9 cellular contexts compared by ENCODE assay signal in the genomic region with DNA sequence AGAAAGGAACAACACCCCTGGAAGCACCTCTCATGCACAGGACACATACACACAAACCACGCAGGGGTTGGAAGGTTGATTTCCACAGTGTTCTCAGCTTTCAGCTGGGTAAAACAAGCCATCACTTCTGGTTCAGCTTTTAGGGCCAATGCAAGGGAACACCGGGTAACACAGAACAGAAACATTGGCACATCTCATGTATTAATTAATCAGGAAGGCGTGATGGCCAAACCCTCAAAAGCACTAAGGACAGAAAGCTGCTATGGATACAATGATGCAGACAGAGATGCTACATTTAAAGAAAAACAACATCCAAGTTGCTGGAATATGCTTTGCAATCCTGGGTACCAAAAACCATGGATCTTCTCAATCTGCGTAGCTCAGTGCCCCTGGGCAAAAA.
A peak's percentile ranks its signal among the peaks of the same experiment; 100 is the strongest.
DNase-seq lines count a peak whose midpoint lies in the region; ATAC-seq, FAIRE-seq and TF ChIP-seq lines count a peak whose summit lies in the region.
"Had no signal": no experiment of that assay in that cellular context is flagged by ENCODE, and none has a peak within 500 bp of the region (broad histone marks: within the 10 kb centered on the region; RNA-seq: fewer than 3 reads in every experiment).

No MANE protein-coding gene starts in this region.

- H3K27me3 Mint-ChIP-seq in HFFc6 (ENCODE audit: insufficient read depth) (peaks cover 2% of the 10 kb centered on the region), Caco-2 (ENCODE audit: insufficient read depth, unreplicated experiment) (no peaks in the 10 kb centered on the region)

- H3K27ac Mint-ChIP-seq in HFFc6, result peak overlapping the region; percentile 90
- H3K27ac Mint-ChIP-seq in Caco-2 (ENCODE audit: unreplicated experiment), result no peak overlapping the region

- WGBS in small intestine, 3 donors, result 56 to 68% (median 67%) methylated on average over 4 of the region's 4 CpGs

- DNase-seq in HFFc6 (no peak), cerebellar cortex (ENCODE audit: low spot score) (peak; percentile 62), lower lobe of right lung (no peak), superior temporal gyrus (ENCODE audit: extremely low spot score) (peak; percentile 79), Caco-2 (no peak), small intestine (no peak)
- DNase-seq: effector memory CD4-positive, alpha-beta T cell; NCI-H446 treated with DMSO at 0.1 percent for 48 hours had no signal

- H3K4me1 ChIP-seq in lower lobe of right lung (peaks cover 20% of the 10 kb centered on the region), Caco-2 (peaks cover 15% of the 10 kb centered on the region), small intestine (ENCODE audit: control insufficient read depth in 2 of 2, insufficient read depth in 1 of 2, low read depth in 1 of 2, low read length in 1 of 2) (peaks cover 0 to 3% of the 10 kb centered on the region in 2 donors)

- TF ChIP-seq CTCF in HFFc6 (IDR thresholded peaks at IDR 0.05) (no peak), lower lobe of right lung (IDR thresholded peaks at IDR 0.05) (no peak), Caco-2 (IDR thresholded peaks at IDR 0.05; ENCODE audit: insufficient read depth in 1 of 2, low read depth in 1 of 2, low read length in 1 of 2, severe bottlenecking in 1 of 2, unreplicated experiment in 1 of 2) (no peak)

- H3K9me3 Mint-ChIP-seq in HFFc6 (no peaks in the 10 kb centered on the region), Caco-2 (ENCODE audit: unreplicated experiment) (no peaks in the 10 kb centered on the region)

- no peak for FAIRE-seq in small intestine (lab: Jason Lieb, UNC)

- no peak for ATAC-seq in lower lobe of right lung
- ATAC-seq in HG02981 (IDR thresholded peaks at IDR 0.05; ENCODE audit: unreplicated experiment), result no peak

- H3K4me3 Mint-ChIP-seq in HFFc6, result peak overlapping the region; percentile 93
- no peak overlapping the region for H3K4me3 Mint-ChIP-seq in Caco-2 (ENCODE audit: unreplicated experiment)

- no peaks in the 10 kb centered on the region for H3K9me3 ChIP-seq in lower lobe of right lung
- H3K9me3 ChIP-seq in Caco-2, result no peaks in the 10 kb centered on the region
- H3K9me3 ChIP-seq in small intestine (ENCODE audit: control insufficient read depth, low read depth), result no peaks in the 10 kb centered on the region

- H3K27me3 ChIP-seq in lower lobe of right lung (ENCODE audit: low read depth), result no peaks in the 10 kb centered on the region
- H3K27me3 ChIP-seq in Caco-2 (replicated peaks; ENCODE audit: control insufficient read depth, insufficient read depth, low read length), result no peaks in the 10 kb centered on the region
- peaks cover 0 to 1% of the 10 kb centered on the region in 2 donors for H3K27me3 ChIP-seq in small intestine (ENCODE audit: control insufficient read depth in 2 of 2, insufficient read depth in 2 of 2, low read length in 2 of 2)

- H3K4me3 ChIP-seq in lower lobe of right lung (peak overlapping the region; percentile 51), Caco-2 (ENCODE audit: low read depth, low read length) (no peak overlapping the region), small intestine (ENCODE audit: low read depth in 1 of 2, low read length in 2 of 2) (no peak overlapping the region)

- intact Hi-C loops in lower lobe of right lung (cut with DNase I), result no loop called here
- intact Hi-C loops in Caco-2 (cut with micrococcal nuclease; ENCODE audit: unreplicated experiment), result loop anchor here (1.0 to 10.0 kb wide), 3 partner anchors 141 to 496 kb away; no protein-coding TSS in a partner anchor

- H3K4me1 Mint-ChIP-seq in HFFc6 (ENCODE audit: low read depth) (peaks cover 64% of the 10 kb centered on the region), Caco-2 (ENCODE audit: low read depth, unreplicated experiment) (peaks cover 10% of the 10 kb centered on the region)

- H3K36me3 ChIP-seq in lower lobe of right lung, result no peaks in the 10 kb centered on the region
- H3K36me3 ChIP-seq in Caco-2 (ENCODE audit: control insufficient read depth, insufficient read depth, low read length), result no peaks in the 10 kb centered on the region
- H3K36me3 ChIP-seq in small intestine (ENCODE audit: control insufficient read depth in 2 of 2, insufficient read depth in 2 of 2, low read length in 2 of 2), result no peaks in the 10 kb centered on the region

- POLR2A ChIA-PET in Caco-2 (lab: Charles Lee), result no interaction called here

- peaks cover 39% of the 10 kb centered on the region for H3K36me3 Mint-ChIP-seq in HFFc6 (ENCODE audit: low read depth)
- no peaks in the 10 kb centered on the region for H3K36me3 Mint-ChIP-seq in Caco-2 (ENCODE audit: insufficient read depth, unreplicated experiment)

- BruUV-seq in Caco-2 (replicated peaks; lab: Mats Ljungman, UMichigan), result no TSS peak

- CTCF ChIA-PET in Caco-2 (lab: Charles Lee), result interaction anchor here (1.0 kb wide), 2 partner anchors 93 to 144 kb away, joined by 3 to 4 read pairs; no protein-coding TSS in a partner anchor

- H3K27ac ChIP-seq in lower lobe of right lung (no peak overlapping the region), small intestine (ENCODE audit: low read depth in 1 of 2, low read length in 1 of 2) (no peak overlapping the region)

Comparison
In these comparisons a context has a peak if more than half of its experiments do, and no peak if none do; other contexts are left out.
1. DNase-seq: peak in cerebellar cortex (single experiment) and superior temporal gyrus (single experiment); none in HFFc6 (single experiment), lower lobe of right lung (single experiment), Caco-2 (0 of 2) and small intestine (single experiment).